Comparison of ENCODE assay signal across 1 cellular context in the genomic region with DNA sequence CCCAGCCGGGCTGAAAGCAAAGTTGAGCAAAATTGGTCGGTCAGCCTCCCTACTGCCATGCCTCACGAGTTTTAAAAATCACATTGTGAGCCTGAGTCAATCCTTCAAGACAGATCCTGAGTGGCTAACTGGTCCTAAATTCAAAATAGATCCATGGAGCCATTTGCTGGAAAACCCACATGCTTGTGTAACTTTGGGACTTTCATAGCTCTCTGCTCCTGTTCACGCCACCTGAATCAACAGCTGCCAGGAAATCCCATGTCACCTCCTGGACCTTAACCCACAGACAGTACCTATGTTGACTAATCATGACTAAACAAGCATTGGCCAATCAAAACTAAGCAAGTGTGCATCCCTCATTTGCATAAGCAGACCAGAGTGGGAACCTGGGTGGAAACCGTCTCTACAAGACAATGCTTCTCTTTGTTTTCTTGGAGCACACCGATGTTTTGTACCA.
TF ChIP-seq lines count a peak whose summit lies in the region.

No MANE protein-coding gene starts in this region.

TF ChIP-seq in HepG2, 621 proteins besides CTCF, POLR2A, EP300 and RAD21 (continued from another document and continues in another):
- TF ChIP-seq, protein P1, sequence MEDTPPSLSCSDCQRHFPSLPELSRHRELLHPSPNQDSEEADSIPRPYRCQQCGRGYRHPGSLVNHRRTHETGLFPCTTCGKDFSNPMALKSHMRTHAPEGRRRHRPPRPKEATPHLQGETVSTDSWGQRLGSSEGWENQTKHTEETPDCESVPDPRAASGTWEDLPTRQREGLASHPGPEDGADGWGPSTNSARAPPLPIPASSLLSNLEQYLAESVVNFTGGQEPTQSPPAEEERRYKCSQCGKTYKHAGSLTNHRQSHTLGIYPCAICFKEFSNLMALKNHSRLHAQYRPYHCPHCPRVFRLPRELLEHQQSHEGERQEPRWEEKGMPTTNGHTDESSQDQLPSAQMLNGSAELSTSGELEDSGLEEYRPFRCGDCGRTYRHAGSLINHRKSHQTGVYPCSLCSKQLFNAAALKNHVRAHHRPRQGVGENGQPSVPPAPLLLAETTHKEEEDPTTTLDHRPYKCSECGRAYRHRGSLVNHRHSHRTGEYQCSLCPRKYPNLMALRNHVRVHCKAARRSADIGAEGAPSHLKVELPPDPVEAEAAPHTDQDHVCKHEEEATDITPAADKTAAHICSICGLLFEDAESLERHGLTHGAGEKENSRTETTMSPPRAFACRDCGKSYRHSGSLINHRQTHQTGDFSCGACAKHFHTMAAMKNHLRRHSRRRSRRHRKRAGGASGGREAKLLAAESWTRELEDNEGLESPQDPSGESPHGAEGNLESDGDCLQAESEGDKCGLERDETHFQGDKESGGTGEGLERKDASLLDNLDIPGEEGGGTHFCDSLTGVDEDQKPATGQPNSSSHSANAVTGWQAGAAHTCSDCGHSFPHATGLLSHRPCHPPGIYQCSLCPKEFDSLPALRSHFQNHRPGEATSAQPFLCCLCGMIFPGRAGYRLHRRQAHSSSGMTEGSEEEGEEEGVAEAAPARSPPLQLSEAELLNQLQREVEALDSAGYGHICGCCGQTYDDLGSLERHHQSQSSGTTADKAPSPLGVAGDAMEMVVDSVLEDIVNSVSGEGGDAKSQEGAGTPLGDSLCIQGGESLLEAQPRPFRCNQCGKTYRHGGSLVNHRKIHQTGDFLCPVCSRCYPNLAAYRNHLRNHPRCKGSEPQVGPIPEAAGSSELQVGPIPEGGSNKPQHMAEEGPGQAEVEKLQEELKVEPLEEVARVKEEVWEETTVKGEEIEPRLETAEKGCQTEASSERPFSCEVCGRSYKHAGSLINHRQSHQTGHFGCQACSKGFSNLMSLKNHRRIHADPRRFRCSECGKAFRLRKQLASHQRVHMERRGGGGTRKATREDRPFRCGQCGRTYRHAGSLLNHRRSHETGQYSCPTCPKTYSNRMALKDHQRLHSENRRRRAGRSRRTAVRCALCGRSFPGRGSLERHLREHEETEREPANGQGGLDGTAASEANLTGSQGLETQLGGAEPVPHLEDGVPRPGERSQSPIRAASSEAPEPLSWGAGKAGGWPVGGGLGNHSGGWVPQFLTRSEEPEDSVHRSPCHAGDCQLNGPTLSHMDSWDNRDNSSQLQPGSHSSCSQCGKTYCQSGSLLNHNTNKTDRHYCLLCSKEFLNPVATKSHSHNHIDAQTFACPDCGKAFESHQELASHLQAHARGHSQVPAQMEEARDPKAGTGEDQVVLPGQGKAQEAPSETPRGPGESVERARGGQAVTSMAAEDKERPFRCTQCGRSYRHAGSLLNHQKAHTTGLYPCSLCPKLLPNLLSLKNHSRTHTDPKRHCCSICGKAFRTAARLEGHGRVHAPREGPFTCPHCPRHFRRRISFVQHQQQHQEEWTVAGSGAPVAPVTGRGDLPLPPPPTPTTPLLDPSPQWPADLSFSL (CRISPR knock-in tag; IDR thresholded peaks at IDR 0.05) = 0 out of 2 replicates have a peak, but pooled peaks have one; percentile 18
- TF ChIP-seq, protein P2, sequence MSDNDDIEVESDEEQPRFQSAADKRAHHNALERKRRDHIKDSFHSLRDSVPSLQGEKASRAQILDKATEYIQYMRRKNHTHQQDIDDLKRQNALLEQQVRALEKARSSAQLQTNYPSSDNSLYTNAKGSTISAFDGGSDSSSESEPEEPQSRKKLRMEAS (IDR thresholded peaks at IDR 0.05) = peak; percentile 79
- TF ChIP-seq ZBTB7B (CRISPR knock-in tag; IDR thresholded peaks at IDR 0.05) (no peak; the same call in 1 of the 2 replicates), ZNF468 (CRISPR knock-in tag; IDR thresholded peaks at IDR 0.05) (no peak), ZNF772 (CRISPR knock-in tag; IDR thresholded peaks at IDR 0.05) (no peak), FOXC1 (CRISPR knock-in tag; IDR thresholded peaks at IDR 0.05; ENCODE audit: borderline replicate concordance) (no peak), NCOA2 (CRISPR knock-in tag; IDR thresholded peaks at IDR 0.05) (peak; percentile 89), GABPA (IDR thresholded peaks at IDR 0.05; ENCODE audit: low read depth, low read length) (no peak), GABPA (CRISPR knock-in tag; IDR thresholded peaks at IDR 0.05; ENCODE audit: low read depth) (no peak), RBFOX2 (IDR thresholded peaks at IDR 0.05; ENCODE audit: low read depth, low read length) (peak; percentile 75), LCORL (IDR thresholded peaks at IDR 0.05) (peak; percentile 82), LCORL (CRISPR knock-in tag; IDR thresholded peaks at IDR 0.05) (peak; percentile 74), NCOR1 (IDR thresholded peaks at IDR 0.05; ENCODE audit: borderline replicate concordance, low read length) (peak; percentile 89; the same call in 1 of the 2 replicates), HMG20B (CRISPR knock-in tag; conservative IDR thresholded peaks at IDR 0.05) (no peak), ZNF644 (CRISPR knock-in tag; IDR thresholded peaks at IDR 0.05; ENCODE audit: low read depth) (peak; percentile 92), BCL6 (CRISPR knock-in tag; IDR thresholded peaks at IDR 0.05) (peak; percentile 86), ZNF431 (CRISPR knock-in tag; IDR thresholded peaks at IDR 0.05; ENCODE audit: borderline replicate concordance, low read depth) (0 out of 2 replicates have a peak, but pooled peaks have one; percentile 44), NR1H2 (CRISPR knock-in tag; IDR thresholded peaks at IDR 0.05; ENCODE audit: borderline replicate concordance, low read depth) (no peak), MEF2D (CRISPR knock-in tag; IDR thresholded peaks at IDR 0.05) (peak; percentile 71; the same call in 1 of the 2 replicates), ZNF570 (CRISPR knock-in tag; IDR thresholded peaks at IDR 0.05; ENCODE audit: borderline replicate concordance) (no peak), MXI1 (IDR thresholded peaks at IDR 0.05; ENCODE audit: borderline replicate concordance, low read depth, low read length) (peak; percentile 80; the same call in 1 of the 3 replicates), ZNF670 (CRISPR knock-in tag; IDR thresholded peaks at IDR 0.05; ENCODE audit: borderline replicate concordance) (no peak), KAT8 (CRISPR knock-in tag; IDR thresholded peaks at IDR 0.05) (peak; percentile 67; the same call in 1 of the 2 replicates), HDAC2 (CRISPR knock-in tag; IDR thresholded peaks at IDR 0.05) (peak; percentile 62; the same call in 1 of the 2 replicates), SALL2 (CRISPR knock-in tag; IDR thresholded peaks at IDR 0.05) (no peak)
- TF ChIP-seq, protein P3, sequence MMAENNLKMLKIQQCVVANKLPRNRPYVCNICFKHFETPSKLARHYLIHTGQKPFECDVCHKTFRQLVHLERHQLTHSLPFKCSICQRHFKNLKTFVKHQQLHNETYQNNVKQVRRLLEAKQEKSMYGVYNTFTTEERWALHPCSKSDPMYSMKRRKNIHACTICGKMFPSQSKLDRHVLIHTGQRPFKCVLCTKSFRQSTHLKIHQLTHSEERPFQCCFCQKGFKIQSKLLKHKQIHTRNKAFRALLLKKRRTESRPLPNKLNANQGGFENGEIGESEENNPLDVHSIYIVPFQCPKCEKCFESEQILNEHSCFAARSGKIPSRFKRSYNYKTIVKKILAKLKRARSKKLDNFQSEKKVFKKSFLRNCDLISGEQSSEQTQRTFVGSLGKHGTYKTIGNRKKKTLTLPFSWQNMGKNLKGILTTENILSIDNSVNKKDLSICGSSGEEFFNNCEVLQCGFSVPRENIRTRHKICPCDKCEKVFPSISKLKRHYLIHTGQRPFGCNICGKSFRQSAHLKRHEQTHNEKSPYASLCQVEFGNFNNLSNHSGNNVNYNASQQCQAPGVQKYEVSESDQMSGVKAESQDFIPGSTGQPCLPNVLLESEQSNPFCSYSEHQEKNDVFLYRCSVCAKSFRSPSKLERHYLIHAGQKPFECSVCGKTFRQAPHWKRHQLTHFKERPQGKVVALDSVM (CRISPR knock-in tag; IDR thresholded peaks at IDR 0.05) = no peak
- TF ChIP-seq, protein P4, sequence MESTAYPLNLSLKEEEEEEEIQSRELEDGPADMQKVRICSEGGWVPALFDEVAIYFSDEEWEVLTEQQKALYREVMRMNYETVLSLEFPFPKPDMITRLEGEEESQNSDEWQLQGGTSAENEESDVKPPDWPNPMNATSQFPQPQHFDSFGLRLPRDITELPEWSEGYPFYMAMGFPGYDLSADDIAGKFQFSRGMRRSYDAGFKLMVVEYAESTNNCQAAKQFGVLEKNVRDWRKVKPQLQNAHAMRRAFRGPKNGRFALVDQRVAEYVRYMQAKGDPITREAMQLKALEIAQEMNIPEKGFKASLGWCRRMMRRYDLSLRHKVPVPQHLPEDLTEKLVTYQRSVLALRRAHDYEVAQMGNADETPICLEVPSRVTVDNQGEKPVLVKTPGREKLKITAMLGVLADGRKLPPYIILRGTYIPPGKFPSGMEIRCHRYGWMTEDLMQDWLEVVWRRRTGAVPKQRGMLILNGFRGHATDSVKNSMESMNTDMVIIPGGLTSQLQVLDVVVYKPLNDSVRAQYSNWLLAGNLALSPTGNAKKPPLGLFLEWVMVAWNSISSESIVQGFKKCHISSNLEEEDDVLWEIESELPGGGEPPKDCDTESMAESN (CRISPR knock-in tag; conservative IDR thresholded peaks at IDR 0.05) = 0 out of 2 replicates have a peak, but pooled peaks have one; percentile 44
- TF ChIP-seq, protein P5, sequence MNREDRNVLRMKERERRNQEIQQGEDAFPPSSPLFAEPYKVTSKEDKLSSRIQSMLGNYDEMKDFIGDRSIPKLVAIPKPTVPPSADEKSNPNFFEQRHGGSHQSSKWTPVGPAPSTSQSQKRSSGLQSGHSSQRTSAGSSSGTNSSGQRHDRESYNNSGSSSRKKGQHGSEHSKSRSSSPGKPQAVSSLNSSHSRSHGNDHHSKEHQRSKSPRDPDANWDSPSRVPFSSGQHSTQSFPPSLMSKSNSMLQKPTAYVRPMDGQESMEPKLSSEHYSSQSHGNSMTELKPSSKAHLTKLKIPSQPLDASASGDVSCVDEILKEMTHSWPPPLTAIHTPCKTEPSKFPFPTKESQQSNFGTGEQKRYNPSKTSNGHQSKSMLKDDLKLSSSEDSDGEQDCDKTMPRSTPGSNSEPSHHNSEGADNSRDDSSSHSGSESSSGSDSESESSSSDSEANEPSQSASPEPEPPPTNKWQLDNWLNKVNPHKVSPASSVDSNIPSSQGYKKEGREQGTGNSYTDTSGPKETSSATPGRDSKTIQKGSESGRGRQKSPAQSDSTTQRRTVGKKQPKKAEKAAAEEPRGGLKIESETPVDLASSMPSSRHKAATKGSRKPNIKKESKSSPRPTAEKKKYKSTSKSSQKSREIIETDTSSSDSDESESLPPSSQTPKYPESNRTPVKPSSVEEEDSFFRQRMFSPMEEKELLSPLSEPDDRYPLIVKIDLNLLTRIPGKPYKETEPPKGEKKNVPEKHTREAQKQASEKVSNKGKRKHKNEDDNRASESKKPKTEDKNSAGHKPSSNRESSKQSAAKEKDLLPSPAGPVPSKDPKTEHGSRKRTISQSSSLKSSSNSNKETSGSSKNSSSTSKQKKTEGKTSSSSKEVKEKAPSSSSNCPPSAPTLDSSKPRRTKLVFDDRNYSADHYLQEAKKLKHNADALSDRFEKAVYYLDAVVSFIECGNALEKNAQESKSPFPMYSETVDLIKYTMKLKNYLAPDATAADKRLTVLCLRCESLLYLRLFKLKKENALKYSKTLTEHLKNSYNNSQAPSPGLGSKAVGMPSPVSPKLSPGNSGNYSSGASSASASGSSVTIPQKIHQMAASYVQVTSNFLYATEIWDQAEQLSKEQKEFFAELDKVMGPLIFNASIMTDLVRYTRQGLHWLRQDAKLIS (CRISPR knock-in tag; IDR thresholded peaks at IDR 0.05) = no peak
- TF ChIP-seq, protein P6, sequence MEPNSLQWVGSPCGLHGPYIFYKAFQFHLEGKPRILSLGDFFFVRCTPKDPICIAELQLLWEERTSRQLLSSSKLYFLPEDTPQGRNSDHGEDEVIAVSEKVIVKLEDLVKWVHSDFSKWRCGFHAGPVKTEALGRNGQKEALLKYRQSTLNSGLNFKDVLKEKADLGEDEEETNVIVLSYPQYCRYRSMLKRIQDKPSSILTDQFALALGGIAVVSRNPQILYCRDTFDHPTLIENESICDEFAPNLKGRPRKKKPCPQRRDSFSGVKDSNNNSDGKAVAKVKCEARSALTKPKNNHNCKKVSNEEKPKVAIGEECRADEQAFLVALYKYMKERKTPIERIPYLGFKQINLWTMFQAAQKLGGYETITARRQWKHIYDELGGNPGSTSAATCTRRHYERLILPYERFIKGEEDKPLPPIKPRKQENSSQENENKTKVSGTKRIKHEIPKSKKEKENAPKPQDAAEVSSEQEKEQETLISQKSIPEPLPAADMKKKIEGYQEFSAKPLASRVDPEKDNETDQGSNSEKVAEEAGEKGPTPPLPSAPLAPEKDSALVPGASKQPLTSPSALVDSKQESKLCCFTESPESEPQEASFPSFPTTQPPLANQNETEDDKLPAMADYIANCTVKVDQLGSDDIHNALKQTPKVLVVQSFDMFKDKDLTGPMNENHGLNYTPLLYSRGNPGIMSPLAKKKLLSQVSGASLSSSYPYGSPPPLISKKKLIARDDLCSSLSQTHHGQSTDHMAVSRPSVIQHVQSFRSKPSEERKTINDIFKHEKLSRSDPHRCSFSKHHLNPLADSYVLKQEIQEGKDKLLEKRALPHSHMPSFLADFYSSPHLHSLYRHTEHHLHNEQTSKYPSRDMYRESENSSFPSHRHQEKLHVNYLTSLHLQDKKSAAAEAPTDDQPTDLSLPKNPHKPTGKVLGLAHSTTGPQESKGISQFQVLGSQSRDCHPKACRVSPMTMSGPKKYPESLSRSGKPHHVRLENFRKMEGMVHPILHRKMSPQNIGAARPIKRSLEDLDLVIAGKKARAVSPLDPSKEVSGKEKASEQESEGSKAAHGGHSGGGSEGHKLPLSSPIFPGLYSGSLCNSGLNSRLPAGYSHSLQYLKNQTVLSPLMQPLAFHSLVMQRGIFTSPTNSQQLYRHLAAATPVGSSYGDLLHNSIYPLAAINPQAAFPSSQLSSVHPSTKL (CRISPR knock-in tag; IDR thresholded peaks at IDR 0.05) = peak; percentile 87
- TF ChIP-seq, protein P7, sequence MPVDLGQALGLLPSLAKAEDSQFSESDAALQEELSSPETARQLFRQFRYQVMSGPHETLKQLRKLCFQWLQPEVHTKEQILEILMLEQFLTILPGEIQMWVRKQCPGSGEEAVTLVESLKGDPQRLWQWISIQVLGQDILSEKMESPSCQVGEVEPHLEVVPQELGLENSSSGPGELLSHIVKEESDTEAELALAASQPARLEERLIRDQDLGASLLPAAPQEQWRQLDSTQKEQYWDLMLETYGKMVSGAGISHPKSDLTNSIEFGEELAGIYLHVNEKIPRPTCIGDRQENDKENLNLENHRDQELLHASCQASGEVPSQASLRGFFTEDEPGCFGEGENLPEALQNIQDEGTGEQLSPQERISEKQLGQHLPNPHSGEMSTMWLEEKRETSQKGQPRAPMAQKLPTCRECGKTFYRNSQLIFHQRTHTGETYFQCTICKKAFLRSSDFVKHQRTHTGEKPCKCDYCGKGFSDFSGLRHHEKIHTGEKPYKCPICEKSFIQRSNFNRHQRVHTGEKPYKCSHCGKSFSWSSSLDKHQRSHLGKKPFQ (CRISPR knock-in tag; IDR thresholded peaks at IDR 0.05; ENCODE audit: insufficient replicate concordance) = peak; percentile 98
- TF ChIP-seq, protein P8, sequence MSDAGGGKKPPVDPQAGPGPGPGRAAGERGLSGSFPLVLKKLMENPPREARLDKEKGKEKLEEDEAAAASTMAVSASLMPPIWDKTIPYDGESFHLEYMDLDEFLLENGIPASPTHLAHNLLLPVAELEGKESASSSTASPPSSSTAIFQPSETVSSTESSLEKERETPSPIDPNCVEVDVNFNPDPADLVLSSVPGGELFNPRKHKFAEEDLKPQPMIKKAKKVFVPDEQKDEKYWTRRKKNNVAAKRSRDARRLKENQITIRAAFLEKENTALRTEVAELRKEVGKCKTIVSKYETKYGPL (CRISPR knock-in tag; IDR thresholded peaks at IDR 0.05) = no peak; the same call in 1 of the 2 replicates
- TF ChIP-seq, protein P9, sequence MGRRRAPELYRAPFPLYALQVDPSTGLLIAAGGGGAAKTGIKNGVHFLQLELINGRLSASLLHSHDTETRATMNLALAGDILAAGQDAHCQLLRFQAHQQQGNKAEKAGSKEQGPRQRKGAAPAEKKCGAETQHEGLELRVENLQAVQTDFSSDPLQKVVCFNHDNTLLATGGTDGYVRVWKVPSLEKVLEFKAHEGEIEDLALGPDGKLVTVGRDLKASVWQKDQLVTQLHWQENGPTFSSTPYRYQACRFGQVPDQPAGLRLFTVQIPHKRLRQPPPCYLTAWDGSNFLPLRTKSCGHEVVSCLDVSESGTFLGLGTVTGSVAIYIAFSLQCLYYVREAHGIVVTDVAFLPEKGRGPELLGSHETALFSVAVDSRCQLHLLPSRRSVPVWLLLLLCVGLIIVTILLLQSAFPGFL (CRISPR knock-in tag; IDR thresholded peaks at IDR 0.05) = no peak
